8 cellular contexts compared by ENCODE assay signal in the genomic region with DNA sequence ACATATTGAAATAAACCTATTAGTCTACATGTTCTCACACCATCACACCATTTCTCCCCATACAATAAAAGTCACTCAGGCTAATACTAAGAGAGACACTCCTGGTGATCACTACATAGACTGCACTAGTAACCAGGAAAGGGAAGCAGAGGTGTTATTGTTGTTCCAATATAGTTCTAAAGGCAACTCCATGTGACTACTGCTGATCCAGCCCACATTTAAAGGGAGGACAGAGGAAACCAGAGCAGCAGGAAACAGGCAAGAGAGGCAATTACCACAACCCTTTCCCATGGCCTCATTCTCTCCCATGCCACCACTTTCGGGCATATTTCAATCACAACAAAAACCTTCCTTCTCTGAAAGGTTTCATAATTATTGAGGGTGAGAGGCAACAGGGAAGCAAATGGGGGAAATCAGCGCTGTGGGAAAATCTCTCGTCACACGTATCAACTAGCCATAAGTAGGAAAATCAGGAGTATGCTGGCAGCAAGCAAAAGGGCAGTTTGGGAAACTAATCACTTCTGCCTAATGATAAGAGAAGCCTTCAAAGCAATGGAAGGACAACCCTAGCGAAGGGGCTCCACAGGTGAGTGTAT. TPM values are rescaled to one million over a fixed set of nuclear protein-coding genes. Genes with fewer than 3 reads are reported as not detected.
A peak's percentile ranks its signal among the peaks of the same experiment; 100 is the strongest.
DNase-seq lines count a peak whose midpoint lies in the region; ATAC-seq and TF ChIP-seq lines count a peak whose summit lies in the region.

No MANE protein-coding gene starts in this region.

- DNase-seq in NCI-H2029 (lab: John Stamatoyannopoulos, UW) = peak; percentile 5
- DNase-seq in NCI-H2029 treated with DMSO at 0.1 percent for 48 hours (lab: John Stamatoyannopoulos, UW) = no peak
- DNase-seq in OCI-M1 (lab: John Stamatoyannopoulos, UW) = peak; percentile 40
- DNase-seq in endothelial cell (ENCODE audit: low spot score) = peak; percentile 34
- peak; percentile 60 for DNase-seq in renal cortical epithelial cell (ENCODE audit: low read depth)

- H3K9me3 Mint-ChIP-seq in endothelial cell (ENCODE audit: unreplicated experiment) = no peaks in the 10 kb centered on the region

- peaks cover 40% of the 10 kb centered on the region for H3K4me1 Mint-ChIP-seq in endothelial cell (ENCODE audit: unreplicated experiment)

- H3K27ac Mint-ChIP-seq in endothelial cell (ENCODE audit: unreplicated experiment) = peak overlapping the region; percentile 100

- no peak for TF ChIP-seq CTCF in endothelial cell (IDR thresholded peaks at IDR 0.05; ENCODE audit: unreplicated experiment)

- H3K36me3 Mint-ChIP-seq in endothelial cell (ENCODE audit: low read depth, unreplicated experiment) = peaks cover 13% of the 10 kb centered on the region

- H3K27me3 Mint-ChIP-seq in endothelial cell (ENCODE audit: unreplicated experiment) = peaks cover 20% of the 10 kb centered on the region

- peak overlapping the region; percentile 99 for H3K4me3 Mint-ChIP-seq in endothelial cell (ENCODE audit: unreplicated experiment)

- ATAC-seq in HG02678 (IDR thresholded peaks at IDR 0.05; ENCODE audit: unreplicated experiment) = no peak
- no peak for ATAC-seq in GM21360 (IDR thresholded peaks at IDR 0.05; ENCODE audit: unreplicated experiment)
- ATAC-seq in GM21423 (IDR thresholded peaks at IDR 0.05; ENCODE audit: unreplicated experiment) = no peak

RNA-seq across cellular contexts. Expression of a gene that starts 1.8 kb away (rescaled TPM):
- total RNA-seq in endothelial cell (ENCODE audit: unreplicated experiment) = 87.7 TPM
- 30.9 and 40.4 TPM in 2 replicates for total RNA-seq in renal cortical epithelial cell
